ENCODE assay signal across 9 cellular contexts in genomic region chr9:124045076-124045829, GRCh38. TPM values are rescaled to one million over a fixed set of nuclear protein-coding genes. Genes with fewer than 3 reads are reported as not detected.
DNase-seq lines count a peak whose midpoint lies in the region; ATAC-seq and TF ChIP-seq lines count a peak whose summit lies in the region.
"Had no signal": no experiment of that assay in that cellular context is flagged by ENCODE, and none has a peak within 500 bp of the region (broad histone marks: within the 10 kb centered on the region; RNA-seq: fewer than 3 reads in every experiment).

No MANE protein-coding gene starts in this region.

- peaks cover 6% of the 10 kb centered on the region; the same call in 1 of the 2 replicates for H3K9me3 ChIP-seq in IMR-90 (ENCODE audit: control insufficient read depth, insufficient read depth, low read length)
- no peaks in the 10 kb centered on the region for H3K9me3 ChIP-seq in T-helper 17 cell (ENCODE audit: control insufficient read depth, low read length, poor library complexity, severe bottlenecking)

- no peaks in the 10 kb centered on the region for H4K20me1 ChIP-seq in IMR-90 (ENCODE audit: insufficient read depth, low read length)

- H3K56ac ChIP-seq in IMR-90 (ENCODE audit: extremely low read depth, insufficient read depth, low read length) (no peak overlapping the region), mesendoderm (ENCODE audit: low read length) (peak overlapping the region; percentile 79)

- no peaks in the 10 kb centered on the region for H3K79me2 ChIP-seq in mesendoderm (ENCODE audit: control insufficient read depth, insufficient read depth, low read length)

- no peak overlapping the region for H4K91ac ChIP-seq in IMR-90 (ENCODE audit: insufficient read depth, low read depth, low read length)

- no peak overlapping the region for H3K27ac Mint-ChIP-seq in dendritic cell treated with granulocyte-macrophage colony-stimulating factor and Interleukin-4, amounts not matched to agents 40 ng/mL and 50 ng/mL, for 4 days
- no peak overlapping the region for H3K27ac Mint-ChIP-seq in T-helper 17 cell

- H3K9ac ChIP-seq in IMR-90 (ENCODE audit: low read depth, low read length): peak overlapping the region; percentile 28; the same call in 1 of the 2 replicates
- peak overlapping the region; percentile 50 for H3K9ac ChIP-seq in mesendoderm (ENCODE audit: low read length)

- POLR2A ChIA-PET in IMR-90 (lab: Charles Lee; ENCODE audit: unreplicated experiment): no interaction called here

- H2AK9ac ChIP-seq in IMR-90 (replicated peaks; ENCODE audit: low read depth, low read length, poor library complexity): no peak overlapping the region

- intact Hi-C loops in IMR-90 (cut with micrococcal nuclease): no loop called here
- intact Hi-C loops in dendritic cell treated with granulocyte-macrophage colony-stimulating factor and Interleukin-4, amounts not matched to agents 40 ng/mL and 50 ng/mL, for 4 days (cut with micrococcal nuclease): no loop called here

- H2BK120ac ChIP-seq in IMR-90 (ENCODE audit: low read depth, low read length): no peak overlapping the region
- no peak overlapping the region for H2BK120ac ChIP-seq in mesendoderm (ENCODE audit: low read depth, low read length)

- H3K36me3 ChIP-seq in IMR-90 (ENCODE audit: control insufficient read depth, insufficient read depth, low read length) (no peaks in the 10 kb centered on the region), mesendoderm (ENCODE audit: control insufficient read depth, insufficient read depth, low read length) (no peaks in the 10 kb centered on the region)

- no peak for TF ChIP-seq POLR2A in IMR-90 (IDR thresholded peaks at IDR 0.05; ENCODE audit: low read depth, low read length)

- no peaks in the 10 kb centered on the region; the same call in 1 of the 2 replicates for H3K4me1 ChIP-seq in IMR-90 (ENCODE audit: control insufficient read depth, insufficient read depth, low read length)
- H3K4me1 ChIP-seq in mesendoderm (ENCODE audit: control insufficient read depth, low read depth, low read length): no peaks in the 10 kb centered on the region

- CTCF ChIA-PET in IMR-90 (lab: Yijun Ruan, JAX): no interaction called here

- H3K27me3 Mint-ChIP-seq in dendritic cell treated with granulocyte-macrophage colony-stimulating factor and Interleukin-4, amounts not matched to agents 40 ng/mL and 50 ng/mL, for 4 days: peaks cover 88% of the 10 kb centered on the region
- H3K27me3 Mint-ChIP-seq in T-helper 17 cell: peaks cover 80% of the 10 kb centered on the region

- H2BK20ac ChIP-seq in IMR-90 (ENCODE audit: low read depth, low read length): no peak overlapping the region

- H4K5ac ChIP-seq in IMR-90 (ENCODE audit: low read depth, low read length): no peak overlapping the region
- H4K5ac ChIP-seq in mesendoderm (ENCODE audit: low read length): no peak overlapping the region

- H3K4me3 ChIP-seq in IMR-90 (ENCODE audit: insufficient read depth, low read depth, low read length) (peak overlapping the region; percentile 14; the same call in 1 of the 2 replicates), mesendoderm (ENCODE audit: low read length) (no peak overlapping the region)

- H3K18ac ChIP-seq in IMR-90 (ENCODE audit: low read depth, low read length): no peak overlapping the region
- peak overlapping the region; percentile 69 for H3K18ac ChIP-seq in mesendoderm (ENCODE audit: low read length)

- H2BK5ac ChIP-seq in IMR-90 (ENCODE audit: low read depth, low read length, poor library complexity, severe bottlenecking) (no peak overlapping the region), mesendoderm (ENCODE audit: low read length) (no peak overlapping the region)

- H2BK15ac ChIP-seq in IMR-90 (ENCODE audit: low read depth, low read length): no peak overlapping the region
- H2BK15ac ChIP-seq in mesendoderm (replicated peaks; ENCODE audit: low read depth): no peak overlapping the region

- H3K14ac ChIP-seq in IMR-90 (replicated peaks; ENCODE audit: low read depth, low read length): no peak overlapping the region

- H2AK5ac ChIP-seq in IMR-90 (ENCODE audit: low read depth, low read length) (no peak overlapping the region), mesendoderm (ENCODE audit: low read length) (no peak overlapping the region)

- peak; percentile 67 for ATAC-seq in IMR-90 (ENCODE audit: low read depth)
- ATAC-seq in HG03342 (IDR thresholded peaks at IDR 0.05; ENCODE audit: unreplicated experiment): no peak
- ATAC-seq in T-helper 17 cell: no peak

- no peaks in the 10 kb centered on the region for H3K9me3 Mint-ChIP-seq in dendritic cell treated with granulocyte-macrophage colony-stimulating factor and Interleukin-4, amounts not matched to agents 40 ng/mL and 50 ng/mL, for 4 days

- peak overlapping the region; percentile 78 for H2AFZ ChIP-seq in IMR-90 (replicated peaks; ENCODE audit: low read length, poor library complexity)

- no peak overlapping the region for H3K23ac ChIP-seq in IMR-90 (ENCODE audit: low read depth, low read length)
- H3K23ac ChIP-seq in mesendoderm (ENCODE audit: low read length): no peak overlapping the region

- TF ChIP-seq RAD21 in IMR-90 (IDR thresholded peaks at IDR 0.05; ENCODE audit: low read length): no peak

- H3K79me1 ChIP-seq in IMR-90 (ENCODE audit: low read depth in 1 of 2, low read length in 2 of 2): no peaks in the 10 kb centered on the region
- H3K79me1 ChIP-seq in mesendoderm (ENCODE audit: low read length): no peaks in the 10 kb centered on the region

- no TSS peak for BruUV-seq in IMR-90 (replicated peaks; lab: Mats Ljungman, UMichigan)

- H3K9me1 ChIP-seq in IMR-90 (ENCODE audit: insufficient read depth, low read length): no peaks in the 10 kb centered on the region

- WGBS in IMR-90 (ENCODE audit: extremely low coverage in 2 of 2, insufficient read length in 1 of 2), 2 experiments: 1% methylated on average over 20 of the region's 49 CpGs; no CpG with 5 or more reads in 1 of the 2 experiments
- no CpG with 5 or more reads among the region's 49 CpGs for WGBS in mesendoderm (ENCODE audit: extremely low coverage, insufficient coverage, low lambda C conversion rate)

- TF ChIP-seq CTCF in IMR-90 (conservative IDR thresholded peaks at IDR 0.05; ENCODE audit: low read depth, low read length) (no peak), GM13976 (IDR thresholded peaks at IDR 0.05; ENCODE audit: borderline replicate concordance, control extremely low read depth, extremely low read depth, insufficient read depth, missing control alignments) (no peak), GM13977 (IDR thresholded peaks at IDR 0.05; ENCODE audit: extremely low read depth, insufficient read depth, missing control alignments) (no peak)

- peak overlapping the region; percentile 13 for H3K4me3 Mint-ChIP-seq in dendritic cell treated with granulocyte-macrophage colony-stimulating factor and Interleukin-4, amounts not matched to agents 40 ng/mL and 50 ng/mL, for 4 days
- H3K4me3 Mint-ChIP-seq in T-helper 17 cell: no peak overlapping the region

- H3K27me3 ChIP-seq in IMR-90 (ENCODE audit: control insufficient read depth, insufficient read depth, low read length) (peaks cover 68% of the 10 kb centered on the region), mesendoderm (ENCODE audit: insufficient read depth, low read length, poor library complexity) (peaks cover 3% of the 10 kb centered on the region)

- H3K27ac ChIP-seq in IMR-90 (ENCODE audit: insufficient read depth, low read length) (no peak overlapping the region), mesendoderm (ENCODE audit: low read depth, low read length) (no peak overlapping the region)

- H3K36me3 Mint-ChIP-seq in dendritic cell treated with granulocyte-macrophage colony-stimulating factor and Interleukin-4, amounts not matched to agents 40 ng/mL and 50 ng/mL, for 4 days (ENCODE audit: low read depth): no peaks in the 10 kb centered on the region
- H3K36me3 Mint-ChIP-seq in T-helper 17 cell (ENCODE audit: low read depth): peaks cover 5% of the 10 kb centered on the region

- H3K4ac ChIP-seq in IMR-90 (ENCODE audit: low read depth, low read length): no peak overlapping the region
- no peak overlapping the region for H3K4ac ChIP-seq in mesendoderm (ENCODE audit: low read depth, low read length)

- in situ Hi-C loops in IMR-90 (cut with MboI; ENCODE audit: low sequenced_read_pairs) (no loop called here), GM13976 (cut with MboI; ENCODE audit: low sequenced_read_pairs, unreplicated experiment) (no loop called here), GM13977 (cut with MboI; ENCODE audit: low pct_unique_long_range_greater_than_20kb, low sequenced_read_pairs, unreplicated experiment) (no loop called here)

- DNase-seq in AG08396 (ENCODE audit: low spot score) (peak; percentile 75), IMR-90 (peak; percentile 22), mesendoderm (no peak), GM13976 (ENCODE audit: low spot score) (no peak), T-helper 17 cell (no peak), GM13977 (ENCODE audit: low spot score) (no peak)
- DNase-seq: cortex of kidney had no signal

- H3K4me1 Mint-ChIP-seq in dendritic cell treated with granulocyte-macrophage colony-stimulating factor and Interleukin-4, amounts not matched to agents 40 ng/mL and 50 ng/mL, for 4 days (ENCODE audit: low read depth): peaks cover 15% of the 10 kb centered on the region
- H3K4me1 Mint-ChIP-seq in T-helper 17 cell: peaks cover 10% of the 10 kb centered on the region

- H4K8ac ChIP-seq in IMR-90 (ENCODE audit: low read depth in 2 of 2, low read length in 2 of 2) (no peak overlapping the region), mesendoderm (ENCODE audit: low read depth, low read length) (peak overlapping the region; percentile 28)

- dilution Hi-C loops in IMR-90 (cut with HindIII; ENCODE audit: low sequenced_read_pairs, unreplicated experiment): no loop called here

- H3K4me2 ChIP-seq in IMR-90 (ENCODE audit: low read depth, low read length) (peak overlapping the region; percentile 48; the same call in 1 of the 2 replicates), mesendoderm (ENCODE audit: low read length) (peak overlapping the region; percentile 46)

TF ChIP-seq in IMR-90, 13 proteins besides CTCF, POLR2A, EP300 and RAD21 (continues in another document):
- TF ChIP-seq MXI1 (IDR thresholded peaks at IDR 0.05; ENCODE audit: borderline replicate concordance, low read depth, low read length) (no peak), SMC3 (IDR thresholded peaks at IDR 0.05; ENCODE audit: low read depth, low read length) (no peak), FOS (IDR thresholded peaks at IDR 0.05; ENCODE audit: low read depth, low read length) (no peak), BHLHE40 (IDR thresholded peaks at IDR 0.05; ENCODE audit: low read depth, low read length) (no peak; the same call in 1 of the 2 replicates), RFX5 (IDR thresholded peaks at IDR 0.05; ENCODE audit: low read depth, low read length) (no peak)

RNA-seq across cellular contexts. Expression of gene LHX2, which starts 33.7 kb away (rescaled TPM):
- total RNA-seq in IMR-90 (2012; rRNA removed) (not detected in 2 replicates), T-helper 17 cell (not detected)
- not detected in 2 replicates for polyA plus RNA-seq in IMR-90 (2012; rRNA removed)
- polyA plus RNA-seq in IMR-90 (2012; cell fraction: cytosol; rRNA removed): not detected in 2 replicates
- polyA plus RNA-seq in IMR-90 (2012; cell fraction: nucleus; rRNA removed; ENCODE audit: low replicate concordance): not detected in 2 replicates
- 0.52 TPM for polyA plus RNA-seq in mesendoderm (2013, experiment 1 of 2)
- polyA plus RNA-seq in mesendoderm (2013, experiment 2 of 2): 0.49 TPM

Comparison
In these comparisons a context has a peak if more than half of its experiments do, and no peak if none do; other contexts are left out.
1. DNase-seq: peak in AG08396 (single experiment) and IMR-90 (single experiment); none in mesendoderm (single experiment), GM13976 (single experiment), T-helper 17 cell (0 of 3) and GM13977 (single experiment).